Comparison of ENCODE assay signal across 11 cellular contexts in the genomic region with DNA sequence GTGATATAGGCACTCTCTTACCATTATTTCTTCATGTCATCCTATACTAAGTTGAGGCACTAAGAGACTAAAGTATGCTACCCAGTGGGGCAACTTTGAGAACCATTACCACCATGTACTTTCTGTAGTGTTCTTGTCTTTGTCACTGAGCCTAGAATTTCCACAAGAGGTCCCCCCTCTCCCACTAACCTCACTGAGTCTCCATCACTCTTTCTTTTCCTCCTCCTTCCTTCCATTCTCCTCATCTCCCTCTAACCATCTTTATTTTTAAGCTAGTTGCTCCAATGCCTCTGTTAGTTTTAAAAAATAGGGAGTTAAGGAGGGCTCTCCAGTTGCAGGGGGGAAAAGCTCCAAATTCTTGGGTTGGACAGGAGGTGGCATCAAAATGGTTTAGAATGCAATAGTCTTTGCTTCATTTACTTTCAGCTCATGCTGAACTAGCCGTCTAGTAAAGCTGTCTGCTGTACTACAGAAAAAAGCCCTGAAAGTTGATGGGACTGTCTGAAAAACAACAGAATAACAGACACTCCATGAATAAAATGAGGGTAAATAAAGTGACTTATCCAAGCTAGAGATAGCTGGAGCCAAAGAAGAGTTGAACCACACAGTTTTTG.
DNase-seq lines count a peak whose midpoint lies in the region; ATAC-seq and TF ChIP-seq lines count a peak whose summit lies in the region.
"Had no signal": no experiment of that assay in that cellular context is flagged by ENCODE, and none has a peak within 500 bp of the region (broad histone marks: within the 10 kb centered on the region; RNA-seq: fewer than 3 reads in every experiment).

No MANE protein-coding gene starts in this region.

- no peak overlapping the region for H3K4me3 ChIP-seq in HFF-Myc (replicated peaks; ENCODE audit: low read depth, low read length)

- DNase-seq in AML-193 (lab: John Stamatoyannopoulos, UW), result peak; percentile 3 to 8
- no peak for DNase-seq in HFF-Myc (ENCODE audit: extremely low read depth, low read depth)
- peak; percentile 6 for DNase-seq in astrocyte of the hippocampus (ENCODE audit: low read depth, low spot score)
- no peak for DNase-seq in left lobe of liver (ENCODE audit: low spot score)
- no peak for DNase-seq in stimulated activated CD4-positive, alpha-beta T cell treated with anti-CD3 and anti-CD28 coated beads, Interleukin-1b, Interleukin-23, amount 100 ng/mL, for 48 hours
- DNase-seq: CD8-positive, alpha-beta T cell; NCI-H1436 had no signal

- ATAC-seq in left lobe of liver (peak; percentile 92), HG03095 (IDR thresholded peaks at IDR 0.05; ENCODE audit: unreplicated experiment) (no peak), GM21737 (IDR thresholded peaks at IDR 0.05; ENCODE audit: unreplicated experiment) (no peak), HG02870 (IDR thresholded peaks at IDR 0.05; ENCODE audit: unreplicated experiment) (no peak)
- ATAC-seq: activated naive CD4-positive, alpha-beta T cell treated with anti-CD3 and anti-CD28 coated beads, Interleukin-2, amount 50 U/mL, for 72 hours; CD8-positive, alpha-beta T cell had no signal

- TF ChIP-seq CTCF in HFF-Myc (IDR thresholded peaks at IDR 0.05; ENCODE audit: low read depth, low read length, missing control alignments), result peak; percentile 6

Comparison
In these comparisons a context has a peak if more than half of its experiments do, and no peak if none do; other contexts are left out.
1. DNase-seq: peak in AML-193 (2 of 2) and astrocyte of the hippocampus (single experiment); none in HFF-Myc (single experiment), left lobe of liver (single experiment) and stimulated activated CD4-positive, alpha-beta T cell treated with anti-CD3 and anti-CD28 coated beads, Interleukin-1b, Interleukin-23, amount 100 ng/mL, for 48 hours (single experiment).